8 cellular contexts compared by ENCODE assay signal in the genomic region with DNA sequence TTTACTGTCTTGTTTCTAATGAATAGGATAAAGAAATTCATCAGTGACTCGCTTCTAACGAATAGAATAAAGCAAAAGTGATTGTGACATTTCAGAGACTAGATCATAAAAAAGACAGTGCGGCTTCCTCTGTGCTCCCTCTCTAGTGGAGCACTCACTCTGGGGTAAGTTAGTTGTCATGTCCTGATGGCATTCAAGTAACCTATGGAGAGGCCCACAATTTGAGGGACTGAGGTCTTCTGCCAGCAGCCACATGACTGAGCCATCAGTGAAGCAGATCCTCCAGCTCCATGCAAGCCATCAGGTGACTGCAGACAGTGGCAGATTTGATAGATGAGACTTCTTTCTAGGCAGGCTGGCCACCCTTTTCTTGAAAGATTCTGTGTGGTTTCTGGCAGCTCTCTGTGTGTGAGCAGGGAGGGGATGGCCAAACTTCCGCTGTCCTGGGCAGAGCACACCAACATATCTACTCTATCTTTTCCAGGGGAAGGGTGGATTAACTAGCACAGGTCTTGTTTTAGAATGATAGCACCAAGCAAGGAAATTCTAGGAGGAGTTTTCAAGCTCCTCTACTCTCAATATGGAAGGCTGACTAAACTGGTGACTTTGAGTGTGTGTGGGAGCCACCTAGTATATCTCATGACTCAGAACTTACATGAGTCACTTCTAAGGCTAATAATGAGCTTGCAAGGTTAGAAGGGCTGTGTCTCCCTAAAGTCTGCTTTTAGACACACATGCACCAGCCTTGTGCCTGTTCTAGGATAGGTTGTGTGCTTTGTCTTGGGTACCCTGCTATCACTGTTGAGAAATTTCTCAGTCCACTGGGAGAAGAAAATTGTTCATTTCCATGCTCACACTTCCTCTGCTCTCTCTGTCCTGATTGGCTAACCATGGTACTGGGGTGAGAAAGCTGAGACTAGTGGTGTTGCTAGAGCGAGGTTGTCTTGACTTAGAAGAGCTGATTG.
DNase-seq lines count a peak whose midpoint lies in the region; ATAC-seq and TF ChIP-seq lines count a peak whose summit lies in the region.

No MANE protein-coding gene starts in this region.

- intact Hi-C loops in gastrocnemius medialis (cut with DNase I; ENCODE audit: low total_unique reads) (no loop called here), prostate gland (cut with DNase I) (no loop called here)

- ATAC-seq in GM19397 (IDR thresholded peaks at IDR 0.05; ENCODE audit: unreplicated experiment) = peak; percentile 79
- peak; percentile 91 for ATAC-seq in HG03354 (IDR thresholded peaks at IDR 0.05; ENCODE audit: poor library complexity, severe bottlenecking, unreplicated experiment)
- ATAC-seq in gastrocnemius medialis = peak; percentile 97 to 99

- H3K9me3 ChIP-seq in gastrocnemius medialis (no peaks in the 10 kb centered on the region), prostate gland (no peaks in the 10 kb centered on the region), HAP-1 (no peaks in the 10 kb centered on the region)

- in situ Hi-C loops in gastrocnemius medialis (cut with MboI; ENCODE audit: low sequenced_read_pairs in 4 of 4) = no loop called here
- in situ Hi-C loops in HAP-1 (cut with MboI; ENCODE audit: low sequenced_read_pairs) = no loop called here

- H3K27ac ChIP-seq in gastrocnemius medialis (peak overlapping the region in 3 of 4 donors; percentile 63 to 75 (median 73)), prostate gland (no peak overlapping the region)

- 82% methylated on average over 5 of the region's 5 CpGs for WGBS in prostate gland

- no peaks in the 10 kb centered on the region for H3K36me3 ChIP-seq in gastrocnemius medialis
- no peaks in the 10 kb centered on the region for H3K36me3 ChIP-seq in prostate gland
- no peaks in the 10 kb centered on the region for H3K36me3 ChIP-seq in HAP-1 (replicated peaks)

- H3K27me3 ChIP-seq in gastrocnemius medialis = no peaks in the 10 kb centered on the region
- no peaks in the 10 kb centered on the region for H3K27me3 ChIP-seq in prostate gland (replicated peaks; ENCODE audit: insufficient read depth)
- H3K27me3 ChIP-seq in HAP-1 (ENCODE audit: low read depth) = no peaks in the 10 kb centered on the region

- DNase-seq in COLO829 (ENCODE audit: low spot score) (peak; percentile 13), gastrocnemius medialis (peak; percentile 3 to 17), prostate gland (ENCODE audit: low spot score) (no peak), HAP-1 (ENCODE audit: low spot score in 2 of 2) (no peak)
- peak; percentile 37 to 46 for DNase-seq in activated T-cell treated with anti-CD3 and anti-CD28 coated beads, Interleukin-2, amount 50 U/mL, for 48 hours
- no peak for DNase-seq in activated CD4-positive, alpha-beta T cell treated with anti-CD3 and anti-CD28 coated beads for 4 hours

- TF ChIP-seq POLR2A in gastrocnemius medialis (IDR thresholded peaks at IDR 0.05) = peak in 1 of 2 donors; percentile 4
- TF ChIP-seq POLR2A in prostate gland (IDR thresholded peaks at IDR 0.05) = no peak

- H3K4me1 ChIP-seq in gastrocnemius medialis (no peaks in the 10 kb centered on the region), prostate gland (replicated peaks) (no peaks in the 10 kb centered on the region), HAP-1 (no peaks in the 10 kb centered on the region)

- no peak overlapping the region for H3K4me3 ChIP-seq in gastrocnemius medialis
- H3K4me3 ChIP-seq in prostate gland = no peak overlapping the region
- H3K4me3 ChIP-seq in HAP-1 = no peak overlapping the region

- TF ChIP-seq CTCF in gastrocnemius medialis (IDR thresholded peaks at IDR 0.05 in 4 of 5, conservative IDR thresholded peaks at IDR 0.05 in 1 of 5) (no peak), prostate gland (IDR thresholded peaks at IDR 0.05) (no peak)

Comparison
In these comparisons a context has a peak if more than half of its experiments do, and no peak if none do; other contexts are left out.
1. DNase-seq: peak in COLO829 (single experiment), activated T-cell treated with anti-CD3 and anti-CD28 coated beads, Interleukin-2, amount 50 U/mL, for 48 hours (2 of 2) and gastrocnemius medialis (2 of 2); none in prostate gland (single experiment), HAP-1 (0 of 2) and activated CD4-positive, alpha-beta T cell treated with anti-CD3 and anti-CD28 coated beads for 4 hours (0 of 2).
2. H3K27ac ChIP-seq: peak in gastrocnemius medialis (3 of 4); none in prostate gland (0 of 2).
3. Peak in every context shown above with its lines, with median percentiles within 50 percentile points of each other: ATAC-seq.